In genomic region chr7:46226860-46227259, GRCh38 we compare ENCODE assay signal across 16 cellular contexts.
"Had no signal": no experiment of that assay in that cellular context is flagged by ENCODE, and none has a peak within 500 bp of the region (broad histone marks: within the 10 kb centered on the region; RNA-seq: fewer than 3 reads in every experiment).

No MANE protein-coding gene starts in this region.

- ATAC-seq: activated T-cell treated with anti-CD3 and anti-CD28 coated beads, Interleukin-2, amount 50 U/mL, for 72 hours; lower lobe of right lung; stimulated activated naive B cell treated with anti-CD40 and anti-IgM and Interleukin-4, amounts not matched to agents 10 μg/mL and 1 μg/mL and 100 μg/mL, for 72 hours had no signal

- H3K36me3 Mint-ChIP-seq: activated CD4-positive, alpha-beta memory T cell treated with anti-CD3 and anti-CD28 coated beads for 36 hours; activated naive CD8-positive, alpha-beta T cell treated with anti-CD3 and anti-CD28 coated beads, Interleukin-2, amount 10 ng/mL, durations not matched to agents 7 days and 5 days; mesothelial cell of epicardium; naive B cell; stimulated activated naive B cell treated with anti-CD40 and anti-IgM and Interleukin-4, amounts not matched to agents 10 μg/mL and 1 μg/mL and 100 μg/mL, for 72 hours had no signal

- H3K36me3 ChIP-seq: ascending aorta, lower lobe of right lung, transverse colon had no signal

- H3K27me3 Mint-ChIP-seq: activated CD4-positive, alpha-beta memory T cell treated with anti-CD3 and anti-CD28 coated beads for 36 hours; naive B cell; stimulated activated naive B cell treated with anti-CD40 and anti-IgM and Interleukin-4, amounts not matched to agents 10 μg/mL and 1 μg/mL and 100 μg/mL, for 72 hours had no signal

- H3K4me3 Mint-ChIP-seq: activated CD4-positive, alpha-beta memory T cell treated with anti-CD3 and anti-CD28 coated beads for 36 hours; activated naive CD8-positive, alpha-beta T cell treated with anti-CD3 and anti-CD28 coated beads, Interleukin-2, amount 10 ng/mL, durations not matched to agents 7 days and 5 days; activated T-cell treated with anti-CD3 and anti-CD28 coated beads, Interleukin-2, amount 50 U/mL, for 72 hours; mesothelial cell of epicardium; naive B cell; stimulated activated naive B cell treated with anti-CD40 and anti-IgM and Interleukin-4, amounts not matched to agents 10 μg/mL and 1 μg/mL and 100 μg/mL, for 72 hours had no signal

- H3K27ac Mint-ChIP-seq: activated CD4-positive, alpha-beta memory T cell treated with anti-CD3 and anti-CD28 coated beads for 36 hours; activated naive CD8-positive, alpha-beta T cell treated with anti-CD3 and anti-CD28 coated beads, Interleukin-2, amount 10 ng/mL, durations not matched to agents 7 days and 5 days; activated T-cell treated with anti-CD3 and anti-CD28 coated beads, Interleukin-2, amount 50 U/mL, for 72 hours; mesothelial cell of epicardium; naive B cell; stimulated activated naive B cell treated with anti-CD40 and anti-IgM and Interleukin-4, amounts not matched to agents 10 μg/mL and 1 μg/mL and 100 μg/mL, for 72 hours had no signal

- H3K9me3 Mint-ChIP-seq: activated naive CD8-positive, alpha-beta T cell treated with anti-CD3 and anti-CD28 coated beads, Interleukin-2, amount 10 ng/mL, durations not matched to agents 7 days and 5 days had no signal

- H3K4me1 ChIP-seq: lower lobe of right lung, transverse colon had no signal

- H3K4me3 ChIP-seq: ascending aorta, lower lobe of right lung, transverse colon had no signal

- DNase-seq: activated CD4-positive, alpha-beta memory T cell treated with anti-CD3 and anti-CD28 coated beads for 36 hours; activated naive CD8-positive, alpha-beta T cell treated with anti-CD3 and anti-CD28 coated beads, Interleukin-2, amount 10 ng/mL, durations not matched to agents 7 days and 5 days; activated T-cell treated with anti-CD3 and anti-CD28 coated beads, Interleukin-2, amount 50 U/mL, for 72 hours; central memory CD4-positive, alpha-beta T cell; cortex of kidney; effector memory CD4-positive, alpha-beta T cell; hypothalamus; lower lobe of right lung; naive B cell; retina; stimulated activated naive B cell treated with anti-CD40 and anti-IgM and Interleukin-4, amounts not matched to agents 10 μg/mL and 1 μg/mL and 100 μg/mL, for 72 hours; substantia nigra; T-helper 9 cell; transverse colon had no signal

- H3K27ac ChIP-seq: ascending aorta, lower lobe of right lung, transverse colon had no signal

- H3K4me1 Mint-ChIP-seq: activated naive CD8-positive, alpha-beta T cell treated with anti-CD3 and anti-CD28 coated beads, Interleukin-2, amount 10 ng/mL, durations not matched to agents 7 days and 5 days; naive B cell; stimulated activated naive B cell treated with anti-CD40 and anti-IgM and Interleukin-4, amounts not matched to agents 10 μg/mL and 1 μg/mL and 100 μg/mL, for 72 hours had no signal

- H3K9me3 ChIP-seq: ascending aorta, lower lobe of right lung, transverse colon had no signal

- H3K27me3 ChIP-seq: ascending aorta, transverse colon had no signal
